Comparison of ENCODE assay signal across 8 cellular contexts in genomic region chr19:57477191-57478008, GRCh38. TPM values are rescaled to one million over a fixed set of nuclear protein-coding genes. Genes with fewer than 3 reads are reported as not detected.
DNase-seq lines count a peak whose midpoint lies in the region; ATAC-seq and TF ChIP-seq lines count a peak whose summit lies in the region.

TSS of gene ZNF772 (minus strand) at chr19:57477566. CDS start at chr19:57477309, 257 bp downstream.

- ATAC-seq in CD4-positive, alpha-beta T cell (ENCODE audit: poor library complexity) = peak; percentile 98
- peak; percentile 90 for ATAC-seq in GM19372 (IDR thresholded peaks at IDR 0.05; ENCODE audit: low read depth, unreplicated experiment)
- ATAC-seq in HG03558 (IDR thresholded peaks at IDR 0.05; ENCODE audit: extremely low read depth, unreplicated experiment) = peak; percentile 59
- ATAC-seq in activated CD8-positive, alpha-beta memory T cell treated with anti-CD3 and anti-CD28 coated beads, Interleukin-2, amount 10 ng/mL, durations not matched to agents 7 days and 5 days = peak; percentile 100

- H3K23ac ChIP-seq in mesendoderm (ENCODE audit: low read length) = no peak within 1 kb of the TSS

- H3K4me2 ChIP-seq in mesendoderm (ENCODE audit: low read length) = peak within 1 kb of the TSS; percentile 25

- DNase-seq in CD4-positive, alpha-beta T cell = peak; percentile 73 to 92 (median 84)
- DNase-seq in NCI-H82 (lab: John Stamatoyannopoulos, UW) (peak; percentile 99), endodermal cell (peak; percentile 94), mesendoderm (peak; percentile 99)
- DNase-seq in activated CD8-positive, alpha-beta memory T cell treated with anti-CD3 and anti-CD28 coated beads, Interleukin-2, amount 10 ng/mL, durations not matched to agents 7 days and 5 days = peak; percentile 95
- peak; percentile 69 for DNase-seq in stimulated activated CD8-positive, alpha-beta memory T cell treated with anti-CD3 and anti-CD28 coated beads, Interleukin-12 subunit alpha, Interleukin-12 subunit beta, amount 100 ng/mL, for 4 hours (ENCODE audit: low read depth)

- no peak within 1 kb of the TSS for H2AK5ac ChIP-seq in mesendoderm (ENCODE audit: low read length)

- H3K4ac ChIP-seq in mesendoderm (ENCODE audit: low read depth, low read length) = peak within 1 kb of the TSS; percentile 73

- 11 to 12% methylated on average over 35 to 38 of the region's 38 CpGs for WGBS in endodermal cell (ENCODE audit: insufficient coverage in 1 of 2, insufficient read length in 1 of 2), 2 experiments
- WGBS in mesendoderm (ENCODE audit: extremely low coverage, insufficient coverage, low lambda C conversion rate) = no CpG with 5 or more reads among the region's 38 CpGs

- peak within 1 kb of the TSS; percentile 37 for H3K9ac ChIP-seq in endodermal cell (ENCODE audit: extremely low read depth, low read length, poor library complexity, severe bottlenecking)
- peak within 1 kb of the TSS; percentile 56 for H3K9ac ChIP-seq in mesendoderm (ENCODE audit: low read length)

- intact Hi-C loops in CD4-positive, alpha-beta T cell (cut with DNase I, micrococcal nuclease) = loop anchor here (1.0 to 5.0 kb wide), 4 partner anchors 22 to 101 kb away; partner anchors contain the start of genes ZNF749 (in 2 of the 2), ZNF773 (in 2 of the 2), ZNF416 (in 1 of the 2) and ZNF549 (in 1 of the 2)

- peak within 1 kb of the TSS; percentile 46 for H3K27ac ChIP-seq in CD4-positive, alpha-beta T cell (ENCODE audit: low read depth, low read length)
- H3K27ac ChIP-seq in endodermal cell (ENCODE audit: low read depth, low read length) (no peak within 1 kb of the TSS), mesendoderm (ENCODE audit: low read depth, low read length) (no peak within 1 kb of the TSS)

- no peak within 1 kb of the TSS for H2BK5ac ChIP-seq in mesendoderm (ENCODE audit: low read length)

- peak within 1 kb of the TSS; percentile 69 for H3K56ac ChIP-seq in mesendoderm (ENCODE audit: low read length)

- H3K9me3 ChIP-seq in CD4-positive, alpha-beta T cell (ENCODE audit: control insufficient read depth, low read length) = peaks cover 69% of the 10 kb centered on the region
- peaks cover 55% of the 10 kb centered on the region for H3K9me3 ChIP-seq in endodermal cell (ENCODE audit: control insufficient read depth, low read length)

- no peak within 1 kb of the TSS for H2BK120ac ChIP-seq in mesendoderm (ENCODE audit: low read depth, low read length)

- peak within 1 kb of the TSS; percentile 77 for H3K27ac Mint-ChIP-seq in CD4-positive, alpha-beta T cell
- peak within 1 kb of the TSS; percentile 92 for H3K27ac Mint-ChIP-seq in activated CD8-positive, alpha-beta memory T cell treated with anti-CD3 and anti-CD28 coated beads, Interleukin-2, amount 10 ng/mL, durations not matched to agents 7 days and 5 days
- H3K27ac Mint-ChIP-seq in endodermal cell = peak within 1 kb of the TSS; percentile 85

- no peaks in the 10 kb centered on the region for H3K79me2 ChIP-seq in mesendoderm (ENCODE audit: control insufficient read depth, insufficient read depth, low read length)

- peak; percentile 33 for TF ChIP-seq CTCF in CD4-positive, alpha-beta T cell (IDR thresholded peaks at IDR 0.05)
- peak; percentile 68 for TF ChIP-seq CTCF in endodermal cell (conservative IDR thresholded peaks at IDR 0.05)

- H3K18ac ChIP-seq in mesendoderm (ENCODE audit: low read length) = no peak within 1 kb of the TSS

- no peaks in the 10 kb centered on the region for H3K27me3 Mint-ChIP-seq in CD4-positive, alpha-beta T cell
- H3K27me3 Mint-ChIP-seq in activated CD8-positive, alpha-beta memory T cell treated with anti-CD3 and anti-CD28 coated beads, Interleukin-2, amount 10 ng/mL, durations not matched to agents 7 days and 5 days = peaks cover 5% of the 10 kb centered on the region
- peaks cover 14% of the 10 kb centered on the region for H3K27me3 Mint-ChIP-seq in endodermal cell (ENCODE audit: insufficient read depth)

- H3K27me3 ChIP-seq in CD4-positive, alpha-beta T cell (ENCODE audit: control insufficient read depth, insufficient read depth, low read length) = no peaks in the 10 kb centered on the region
- H3K27me3 ChIP-seq in endodermal cell (ENCODE audit: control insufficient read depth, insufficient read depth, low read length, poor library complexity, severe bottlenecking) (peaks cover 11% of the 10 kb centered on the region), mesendoderm (ENCODE audit: insufficient read depth, low read length, poor library complexity) (no peaks in the 10 kb centered on the region)

- H4K5ac ChIP-seq in mesendoderm (ENCODE audit: low read length) = no peak within 1 kb of the TSS

- no peak within 1 kb of the TSS for H2BK15ac ChIP-seq in mesendoderm (replicated peaks; ENCODE audit: low read depth)

- peaks cover 19% of the 10 kb centered on the region for H3K4me1 Mint-ChIP-seq in CD4-positive, alpha-beta T cell (ENCODE audit: low read depth)
- H3K4me1 Mint-ChIP-seq in activated CD8-positive, alpha-beta memory T cell treated with anti-CD3 and anti-CD28 coated beads, Interleukin-2, amount 10 ng/mL, durations not matched to agents 7 days and 5 days = peaks cover 19% of the 10 kb centered on the region
- no peaks in the 10 kb centered on the region for H3K4me1 Mint-ChIP-seq in endodermal cell

- H3K36me3 Mint-ChIP-seq in CD4-positive, alpha-beta T cell (ENCODE audit: low read depth) = peaks cover 69% of the 10 kb centered on the region
- H3K36me3 Mint-ChIP-seq in activated CD8-positive, alpha-beta memory T cell treated with anti-CD3 and anti-CD28 coated beads, Interleukin-2, amount 10 ng/mL, durations not matched to agents 7 days and 5 days = peaks cover 53% of the 10 kb centered on the region
- peaks cover 55% of the 10 kb centered on the region for H3K36me3 Mint-ChIP-seq in endodermal cell (ENCODE audit: low read depth)

- CTCF ChIA-PET in CD4-positive, alpha-beta T cell (lab: Charles Lee) = interaction anchor here (0.7 to 2.0 kb wide), 7 partner anchors 9 to 106 kb away, joined by 3 to 9 read pairs (median 4); partner anchors contain the start of genes ZIK1, ZNF419, ZNF749 and ZNF773
- CTCF ChIA-PET in activated CD8-positive, alpha-beta memory T cell treated with anti-CD3 and anti-CD28 coated beads, Interleukin-2, amount 10 ng/mL, durations not matched to agents 7 days and 5 days (lab: Charles Lee) = interaction anchor here (1.0 to 1.5 kb wide), 5 partner anchors 9 to 342 kb away, joined by 3 to 5 read pairs (median 3); partner anchors contain the start of gene ZNF419

- H4K8ac ChIP-seq in mesendoderm (ENCODE audit: low read depth, low read length) = no peak within 1 kb of the TSS

- H3K36me3 ChIP-seq in endodermal cell (ENCODE audit: control insufficient read depth, insufficient read depth, low read length) (peaks cover 41% of the 10 kb centered on the region), mesendoderm (ENCODE audit: control insufficient read depth, insufficient read depth, low read length) (peaks cover 7% of the 10 kb centered on the region)

- H3K79me1 ChIP-seq in mesendoderm (ENCODE audit: low read length) = peaks cover 7% of the 10 kb centered on the region

- H3K4me1 ChIP-seq in endodermal cell (ENCODE audit: control insufficient read depth, insufficient read depth, low read length) (no peaks in the 10 kb centered on the region), mesendoderm (ENCODE audit: control insufficient read depth, low read depth, low read length) (no peaks in the 10 kb centered on the region)

- POLR2A ChIA-PET in CD4-positive, alpha-beta T cell (lab: Charles Lee) = interaction anchor here (0.7 to 1.9 kb wide), 6 partner anchors 10 to 706 kb away, joined by 3 to 9 read pairs (median 4); partner anchors contain the start of genes ZIK1, ZNF154, ZNF274 and ZNF419

- peaks cover 19% of the 10 kb centered on the region for H3K9me3 Mint-ChIP-seq in CD4-positive, alpha-beta T cell
- peaks cover 43% of the 10 kb centered on the region for H3K9me3 Mint-ChIP-seq in activated CD8-positive, alpha-beta memory T cell treated with anti-CD3 and anti-CD28 coated beads, Interleukin-2, amount 10 ng/mL, durations not matched to agents 7 days and 5 days (ENCODE audit: low read depth)
- H3K9me3 Mint-ChIP-seq in endodermal cell = peaks cover 88% of the 10 kb centered on the region

- peak within 1 kb of the TSS; percentile 88 for H3K4me3 ChIP-seq in endodermal cell (ENCODE audit: low read length)
- peak within 1 kb of the TSS; percentile 58 for H3K4me3 ChIP-seq in mesendoderm (ENCODE audit: low read length)

- peak within 1 kb of the TSS; percentile 90 for H3K4me3 Mint-ChIP-seq in CD4-positive, alpha-beta T cell
- peak within 1 kb of the TSS; percentile 89 for H3K4me3 Mint-ChIP-seq in activated CD8-positive, alpha-beta memory T cell treated with anti-CD3 and anti-CD28 coated beads, Interleukin-2, amount 10 ng/mL, durations not matched to agents 7 days and 5 days
- peak within 1 kb of the TSS; percentile 80 for H3K4me3 Mint-ChIP-seq in endodermal cell

RNA-seq across cellular contexts. Expression of gene ZNF772, which starts in this region (rescaled TPM):
- 1 to 10 TPM; 2.5 to 3.2 TPM for total RNA-seq in CD4-positive, alpha-beta T cell
- 1 to 10 TPM; 7.7 to 8.8 TPM for total RNA-seq in activated CD8-positive, alpha-beta memory T cell treated with anti-CD3 and anti-CD28 coated beads, Interleukin-2, amount 10 ng/mL, durations not matched to agents 7 days and 5 days
- 10 to 100 TPM in 1 of 2 donors, 1 to 10 TPM in 1; 9.1 to 11.8 TPM for total RNA-seq in endodermal cell
- 8.8 TPM for polyA plus RNA-seq in endodermal cell (2013, experiment 1 of 2)
- 9.8 TPM for polyA plus RNA-seq in endodermal cell (2013, experiment 2 of 2)
- 5.9 TPM for polyA plus RNA-seq in mesendoderm (2013, experiment 1 of 2)
- 5.6 TPM for polyA plus RNA-seq in mesendoderm (2013, experiment 2 of 2)
